Comparison of ENCODE assay signal across 1 cellular context in the genomic region with DNA sequence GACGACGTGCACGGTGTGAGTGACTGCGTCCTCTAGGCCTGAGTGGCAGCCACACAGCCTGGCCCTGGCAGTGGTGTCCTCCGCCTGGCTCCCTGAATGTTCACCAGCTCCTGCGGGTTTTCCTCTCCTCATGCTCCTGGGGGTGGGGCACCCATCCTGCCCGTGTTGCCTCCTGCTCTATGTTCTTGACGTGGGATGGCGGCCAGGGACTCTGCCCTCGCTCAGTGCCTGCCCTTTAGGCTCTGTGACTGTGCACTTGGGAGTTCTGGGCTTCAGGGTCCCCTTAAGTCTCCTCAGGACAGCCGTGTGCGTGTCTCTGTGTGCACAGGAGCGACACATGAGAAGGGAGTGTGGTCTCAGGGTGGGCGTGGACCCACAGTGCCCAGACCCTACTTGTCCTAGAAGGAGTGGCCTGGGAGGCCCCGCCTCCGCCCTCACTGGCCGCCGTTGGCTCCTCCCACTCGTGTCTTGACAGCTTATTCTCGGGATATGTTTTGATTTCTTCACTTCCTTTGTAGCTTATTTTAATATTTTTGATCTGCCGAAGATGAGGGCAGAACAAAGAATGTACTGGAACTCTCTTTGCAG.
TF ChIP-seq lines count a peak whose summit lies in the region.

No MANE protein-coding gene starts in this region.

TF ChIP-seq in endothelial cell of umbilical vein, 7 proteins besides CTCF, POLR2A, EP300 and RAD21 (continued from another document):
- TF ChIP-seq, protein P1, sequence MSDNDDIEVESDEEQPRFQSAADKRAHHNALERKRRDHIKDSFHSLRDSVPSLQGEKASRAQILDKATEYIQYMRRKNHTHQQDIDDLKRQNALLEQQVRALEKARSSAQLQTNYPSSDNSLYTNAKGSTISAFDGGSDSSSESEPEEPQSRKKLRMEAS (IDR thresholded peaks at IDR 0.05; ENCODE audit: insufficient read depth, insufficient read length), result no peak
